Comparison of ENCODE assay signal across 29 cellular contexts in genomic region chr3:10915395-10915794, GRCh38.
"Had no signal": no experiment of that assay in that cellular context is flagged by ENCODE, and none has a peak within 500 bp of the region (broad histone marks: within the 10 kb centered on the region; RNA-seq: fewer than 3 reads in every experiment).

No MANE protein-coding gene starts in this region.

- ATAC-seq: activated CD4-positive, alpha-beta T cell treated with anti-CD3 and anti-CD28 coated beads for 36 hours; activated CD8-positive, alpha-beta memory T cell treated with anti-CD3 and anti-CD28 coated beads, Interleukin-2, amount 10 ng/mL, durations not matched to agents 7 days and 5 days; activated CD8-positive, alpha-beta T cell treated with anti-CD3 and anti-CD28 coated beads, Interleukin-2, amount 10 ng/mL, durations not matched to agents 7 days and 5 days; activated naive CD8-positive, alpha-beta T cell treated with anti-CD3 and anti-CD28 coated beads, Interleukin-2, amount 50 U/mL, for 24 hours; body of pancreas had no signal

- H3K27me3 ChIP-seq: adrenal gland, body of pancreas, colonic mucosa had no signal

- H3K27ac ChIP-seq: adrenal gland, body of pancreas, colonic mucosa, epithelial cell of prostate, esophagus squamous epithelium had no signal

- H3K27me3 Mint-ChIP-seq: activated CD4-positive, alpha-beta T cell treated with anti-CD3 and anti-CD28 coated beads, Interleukin-2, amount 10 ng/mL, durations not matched to agents 24 days and 14 days; activated CD8-positive, alpha-beta memory T cell treated with anti-CD3 and anti-CD28 coated beads, Interleukin-2, amount 10 ng/mL, durations not matched to agents 7 days and 5 days had no signal

- H3K4me1 Mint-ChIP-seq: activated CD4-positive, alpha-beta T cell treated with anti-CD3 and anti-CD28 coated beads for 36 hours; activated CD4-positive, alpha-beta T cell treated with anti-CD3 and anti-CD28 coated beads, Interleukin-2, amount 10 ng/mL, durations not matched to agents 24 days and 14 days; activated CD8-positive, alpha-beta memory T cell treated with anti-CD3 and anti-CD28 coated beads, Interleukin-2, amount 10 ng/mL, durations not matched to agents 7 days and 5 days; activated naive CD4-positive, alpha-beta T cell treated with anti-CD3 and anti-CD28 coated beads, Interleukin-2, amount 50 U/mL, for 24 hours; activated naive CD8-positive, alpha-beta T cell treated with anti-CD3 and anti-CD28 coated beads for 36 hours; activated naive CD8-positive, alpha-beta T cell treated with anti-CD3 and anti-CD28 coated beads, Interleukin-2, amount 50 U/mL, for 24 hours had no signal

- H3K36me3 ChIP-seq: adrenal gland, colonic mucosa had no signal

- DNase-seq: activated CD4-positive, alpha-beta memory T cell treated with anti-CD3 and anti-CD28 coated beads for 36 hours; activated CD4-positive, alpha-beta T cell treated with anti-CD3 and anti-CD28 coated beads for 36 hours; activated CD4-positive, alpha-beta T cell treated with anti-CD3 and anti-CD28 coated beads, Interleukin-2, amount 10 ng/mL, durations not matched to agents 24 days and 14 days; activated CD4-positive, CD25-positive, alpha-beta regulatory T cell; activated CD4-positive, CD25-positive, alpha-beta regulatory T cell treated with anti-CD3 and anti-CD28 coated beads, Interleukin-2, amount 50 U/mL, for 72 hours; activated CD8-positive, alpha-beta memory T cell treated with anti-CD3 and anti-CD28 coated beads, Interleukin-2, amount 10 ng/mL, durations not matched to agents 7 days and 5 days; activated CD8-positive, alpha-beta memory T cell treated with anti-CD3 and anti-CD28 coated beads, Interleukin-2, amount 50 U/mL, for 4 hours; activated CD8-positive, alpha-beta T cell treated with anti-CD3 and anti-CD28 coated beads, Interleukin-2, amount 10 ng/mL, durations not matched to agents 7 days and 5 days; activated effector memory CD4-positive, alpha-beta T cell treated with anti-CD3 and anti-CD28 coated beads, Interleukin-2, amount 50 U/mL, for 16 hours; activated naive CD4-positive, alpha-beta T cell treated with anti-CD3 and anti-CD28 coated beads for 36 hours; activated naive CD8-positive, alpha-beta T cell treated with anti-CD3 and anti-CD28 coated beads for 36 hours; activated naive CD8-positive, alpha-beta T cell treated with anti-CD3 and anti-CD28 coated beads, Interleukin-2, amount 50 U/mL, for 24 hours; activated T-cell treated with anti-CD3 and anti-CD28 coated beads, Interleukin-2, amount 50 U/mL, for 1 hour; activated T-cell treated with anti-CD3 and anti-CD28 coated beads, Interleukin-2, amount 50 U/mL, for 48 hours; adrenal gland; amygdala; aorta; body of pancreas; colonic mucosa; effector CD8-positive, alpha-beta T cell; esophagus squamous epithelium; foreskin melanocyte; T1000 had no signal

- H3K4me3 ChIP-seq: adrenal gland, body of pancreas, colonic mucosa, esophagus squamous epithelium had no signal

- H3K9me3 ChIP-seq: adrenal gland, body of pancreas, colonic mucosa, esophagus squamous epithelium had no signal

- H3K4me1 ChIP-seq: adrenal gland, body of pancreas, colonic mucosa, esophagus squamous epithelium had no signal

- H3K9me3 Mint-ChIP-seq: activated CD4-positive, alpha-beta memory T cell treated with anti-CD3 and anti-CD28 coated beads for 36 hours; activated CD4-positive, alpha-beta T cell treated with anti-CD3 and anti-CD28 coated beads, Interleukin-2, amount 10 ng/mL, durations not matched to agents 24 days and 14 days; activated naive CD4-positive, alpha-beta T cell treated with anti-CD3 and anti-CD28 coated beads for 36 hours; activated naive CD4-positive, alpha-beta T cell treated with anti-CD3 and anti-CD28 coated beads, Interleukin-2, amount 50 U/mL, for 24 hours; activated naive CD8-positive, alpha-beta T cell treated with anti-CD3 and anti-CD28 coated beads for 36 hours; activated naive CD8-positive, alpha-beta T cell treated with anti-CD3 and anti-CD28 coated beads, Interleukin-2, amount 50 U/mL, for 24 hours; activated T-helper 1 cell treated with anti-CD3 and anti-CD28 coated beads, Interleukin-12 subunit alpha, Interleukin-12 subunit beta, Interleukin-2, Interleukin-4 antibody, amounts not matched to agents 30 ng/mL and 10 ng/mL and 1 ng/mL, durations not matched to agents 14 hours and 24 hours and 36 hours; activated T-helper 2 cell treated with anti-CD3 and anti-CD28 coated beads, Interferon-gamma antibody, Interleukin-2, Interleukin-4, amounts not matched to agents 10 μg/mL and 5 μg/mL and 100 μg/mL, durations not matched to agents 14 hours and 24 hours and 36 hours; T-helper 1 cell treated with Interleukin-12 subunit alpha and Interleukin-12 subunit beta and Interleukin-4 antibody, amounts not matched to agents 30 μg/mL and 1 μg/mL, for 36 hours; T-helper 2 cell treated with Interferon-gamma antibody and Interleukin-4, amounts not matched to agents 5 μg/mL and 100 μg/mL, for 36 hours had no signal

- H3K27ac Mint-ChIP-seq: activated CD4-positive, alpha-beta memory T cell treated with anti-CD3 and anti-CD28 coated beads for 36 hours; activated CD4-positive, alpha-beta T cell treated with anti-CD3 and anti-CD28 coated beads for 36 hours; activated CD4-positive, alpha-beta T cell treated with anti-CD3 and anti-CD28 coated beads, Interleukin-2, amount 10 ng/mL, durations not matched to agents 24 days and 14 days; activated CD8-positive, alpha-beta memory T cell treated with anti-CD3 and anti-CD28 coated beads, Interleukin-2, amount 10 ng/mL, durations not matched to agents 7 days and 5 days; activated CD8-positive, alpha-beta T cell treated with anti-CD3 and anti-CD28 coated beads, Interleukin-2, amount 10 ng/mL, durations not matched to agents 7 days and 5 days; activated naive CD4-positive, alpha-beta T cell treated with anti-CD3 and anti-CD28 coated beads for 36 hours; activated naive CD4-positive, alpha-beta T cell treated with anti-CD3 and anti-CD28 coated beads, Interleukin-2, amount 50 U/mL, for 24 hours; activated naive CD8-positive, alpha-beta T cell treated with anti-CD3 and anti-CD28 coated beads for 36 hours; activated naive CD8-positive, alpha-beta T cell treated with anti-CD3 and anti-CD28 coated beads, Interleukin-2, amount 50 U/mL, for 24 hours; activated T-helper 1 cell treated with anti-CD3 and anti-CD28 coated beads, Interleukin-12 subunit alpha, Interleukin-12 subunit beta, Interleukin-2, Interleukin-4 antibody, amounts not matched to agents 30 ng/mL and 10 ng/mL and 1 ng/mL, durations not matched to agents 14 hours and 24 hours and 36 hours; activated T-helper 2 cell treated with anti-CD3 and anti-CD28 coated beads, Interferon-gamma antibody, Interleukin-2, Interleukin-4, amounts not matched to agents 10 μg/mL and 5 μg/mL and 100 μg/mL, durations not matched to agents 14 hours and 24 hours and 36 hours; T-helper 1 cell treated with Interleukin-12 subunit alpha and Interleukin-12 subunit beta and Interleukin-4 antibody, amounts not matched to agents 30 μg/mL and 1 μg/mL, for 36 hours; T-helper 2 cell treated with Interferon-gamma antibody and Interleukin-4, amounts not matched to agents 5 μg/mL and 100 μg/mL, for 36 hours had no signal

- H3K4me3 Mint-ChIP-seq: activated CD4-positive, alpha-beta memory T cell treated with anti-CD3 and anti-CD28 coated beads for 36 hours; activated CD4-positive, alpha-beta T cell treated with anti-CD3 and anti-CD28 coated beads for 36 hours; activated CD4-positive, alpha-beta T cell treated with anti-CD3 and anti-CD28 coated beads, Interleukin-2, amount 10 ng/mL, durations not matched to agents 24 days and 14 days; activated CD8-positive, alpha-beta memory T cell treated with anti-CD3 and anti-CD28 coated beads, Interleukin-2, amount 10 ng/mL, durations not matched to agents 7 days and 5 days; activated CD8-positive, alpha-beta T cell treated with anti-CD3 and anti-CD28 coated beads, Interleukin-2, amount 10 ng/mL, durations not matched to agents 7 days and 5 days; activated naive CD4-positive, alpha-beta T cell treated with anti-CD3 and anti-CD28 coated beads for 36 hours; activated naive CD4-positive, alpha-beta T cell treated with anti-CD3 and anti-CD28 coated beads, Interleukin-2, amount 50 U/mL, for 24 hours; activated naive CD8-positive, alpha-beta T cell treated with anti-CD3 and anti-CD28 coated beads for 36 hours; activated naive CD8-positive, alpha-beta T cell treated with anti-CD3 and anti-CD28 coated beads, Interleukin-2, amount 50 U/mL, for 24 hours; activated T-helper 1 cell treated with anti-CD3 and anti-CD28 coated beads, Interleukin-12 subunit alpha, Interleukin-12 subunit beta, Interleukin-2, Interleukin-4 antibody, amounts not matched to agents 30 ng/mL and 10 ng/mL and 1 ng/mL, durations not matched to agents 14 hours and 24 hours and 36 hours; T-helper 1 cell treated with Interleukin-12 subunit alpha and Interleukin-12 subunit beta and Interleukin-4 antibody, amounts not matched to agents 30 μg/mL and 1 μg/mL, for 36 hours; T-helper 2 cell treated with Interferon-gamma antibody and Interleukin-4, amounts not matched to agents 5 μg/mL and 100 μg/mL, for 36 hours had no signal
